ENCODE assay signal across 21 cellular contexts in the genomic region with DNA sequence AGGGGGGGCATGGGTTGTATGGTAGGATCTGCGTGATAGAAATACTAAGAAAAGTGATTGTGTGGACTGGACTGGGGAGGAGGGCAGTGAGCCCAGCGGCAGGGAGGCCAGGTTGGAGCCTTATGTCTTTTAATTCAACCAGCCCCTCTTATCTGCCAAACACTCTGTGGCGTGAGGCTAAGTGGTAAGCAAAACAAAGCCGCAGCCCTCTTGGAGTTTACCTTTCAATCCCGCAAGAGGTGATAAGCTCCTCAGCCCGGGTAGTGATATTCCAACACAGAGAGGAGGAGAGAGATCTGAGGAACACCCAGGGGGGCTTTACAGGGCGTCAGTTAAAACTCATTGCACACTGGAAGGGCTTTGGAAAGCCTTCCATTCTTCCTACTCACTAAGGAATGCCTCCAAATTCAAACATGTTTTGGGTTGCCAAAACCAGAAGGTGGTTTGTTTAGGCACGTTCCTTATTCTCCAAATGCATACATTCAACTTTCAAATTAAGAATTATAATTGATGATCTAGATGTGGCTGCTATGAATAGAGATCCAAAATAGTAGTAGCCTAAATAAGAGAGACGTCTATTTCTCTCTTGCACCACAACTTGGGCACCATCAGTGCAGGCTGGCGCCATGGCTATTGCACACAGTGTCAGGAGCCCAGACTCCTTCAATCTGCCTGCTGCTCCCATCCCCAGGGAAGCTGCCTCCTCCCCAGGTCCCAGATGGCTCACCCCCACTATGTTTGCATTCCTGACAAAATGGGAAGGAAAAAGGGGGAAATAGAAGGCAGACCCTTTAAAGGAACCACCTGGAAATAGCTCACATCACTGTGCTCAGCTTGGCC.
"Had no signal": no experiment of that assay in that cellular context is flagged by ENCODE, and none has a peak within 500 bp of the region (broad histone marks: within the 10 kb centered on the region; RNA-seq: fewer than 3 reads in every experiment).

No MANE protein-coding gene starts in this region.

- H3K4me1 ChIP-seq: body of pancreas, gastroesophageal sphincter, heart right ventricle, parathyroid adenoma, right lobe of liver, stomach had no signal

- ATAC-seq: activated CD8-positive, alpha-beta T cell treated with anti-CD3 and anti-CD28 coated beads, Interleukin-2, amount 10 ng/mL, durations not matched to agents 7 days and 5 days; body of pancreas; gastroesophageal sphincter; heart right ventricle; left ventricle myocardium superior; naive thymus-derived CD8-positive, alpha-beta T cell; right lobe of liver had no signal

- H3K27ac ChIP-seq: body of pancreas, dorsolateral prefrontal cortex, gastroesophageal sphincter, heart right ventricle, parathyroid adenoma, right lobe of liver, stomach had no signal

- DNase-seq: activated CD4-positive, alpha-beta T cell treated with anti-CD3 and anti-CD28 coated beads, Interleukin-2, amount 10 ng/mL, durations not matched to agents 7 days and 5 days; activated CD8-positive, alpha-beta T cell treated with anti-CD3 and anti-CD28 coated beads, Interleukin-2, amount 10 ng/mL, durations not matched to agents 7 days and 5 days; activated naive CD4-positive, alpha-beta T cell treated with Interleukin-2 at 50 U/mL for 16 hours; activated naive CD8-positive, alpha-beta T cell treated with anti-CD3 and anti-CD28 coated beads, Interleukin-2, amount 10 ng/mL, durations not matched to agents 7 days and 5 days; activated T-cell treated with anti-CD3 and anti-CD28 coated beads, Interleukin-2, amount 50 U/mL, for 24 hours; amygdala; body of pancreas; caudate nucleus; dorsolateral prefrontal cortex; heart right ventricle; immature natural killer cell; left ventricle myocardium superior; mesenchymal stem cell; naive thymus-derived CD8-positive, alpha-beta T cell; right lobe of liver; stimulated activated CD4-positive, alpha-beta T cell treated with anti-CD3 and anti-CD28 coated beads, Interleukin-4, amount 100 ng/mL, for 24 hours; T1000 had no signal

- H3K27me3 ChIP-seq: body of pancreas, right lobe of liver had no signal

- H3K9me3 ChIP-seq: body of pancreas, gastroesophageal sphincter, heart right ventricle, right lobe of liver, stomach had no signal

- H3K36me3 ChIP-seq: gastroesophageal sphincter, heart right ventricle, right lobe of liver, stomach had no signal

- H3K4me3 ChIP-seq: body of pancreas, dorsolateral prefrontal cortex, gastroesophageal sphincter, heart right ventricle, right lobe of liver, smooth muscle cell, stomach had no signal
